In the genomic region with DNA sequence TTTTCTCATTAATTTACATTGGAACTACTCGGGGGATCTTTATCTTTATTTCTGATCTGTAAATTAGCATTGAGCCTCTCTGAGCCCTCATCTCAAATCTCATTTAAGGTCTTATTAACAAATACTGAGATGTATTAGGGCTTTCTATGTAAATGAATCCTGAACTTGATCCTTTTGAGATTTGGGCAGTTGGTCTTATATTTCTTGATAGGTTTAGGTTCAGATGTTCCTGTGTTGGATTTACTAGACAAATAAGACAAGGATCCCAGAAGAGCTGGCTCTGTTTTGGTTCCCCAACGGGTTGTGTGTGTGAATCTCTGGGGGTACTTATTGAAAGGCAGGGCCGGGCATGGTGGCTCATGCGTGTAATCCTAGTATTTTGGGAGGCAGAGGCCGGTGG, we compare ENCODE assay signal across 27 cellular contexts.
"Had no signal": no experiment of that assay in that cellular context is flagged by ENCODE, and none has a peak within 500 bp of the region (broad histone marks: within the 10 kb centered on the region; RNA-seq: fewer than 3 reads in every experiment).

No MANE protein-coding gene starts in this region.

- FAIRE-seq: urothelium cell line had no signal

- DNase-seq: stimulated activated CD4-positive, alpha-beta T cell treated with anti-CD3 and anti-CD28 coated beads, Interleukin-2, amount 100 ng/mL, for 48 hours; stimulated activated CD4-positive, alpha-beta T cell treated with anti-CD3 and anti-CD28 coated beads, Interleukin-4, amount 100 ng/mL, for 1 hour; stimulated activated CD4-positive, alpha-beta T cell treated with anti-CD3 and anti-CD28 coated beads, Interleukin-4, amount 100 ng/mL, for 24 hours; stimulated activated CD4-positive, alpha-beta T cell treated with anti-CD3 and anti-CD28 coated beads, Interleukin-4, amount 100 ng/mL, for 4 hours; stimulated activated CD8-positive, alpha-beta memory T cell treated with anti-CD3 and anti-CD28 coated beads, Interleukin-4, amount 100 ng/mL, for 48 hours; stimulated activated naive B cell treated with anti-CD40 and anti-IgM and Interleukin-4, amounts not matched to agents 10 μg/mL and 1 μg/mL and 100 μg/mL, for 72 hours; stimulated activated naive CD4-positive, alpha-beta T cell; stimulated activated naive CD4-positive, alpha-beta T cell treated with Interleukin-2 at 50 U/mL for 16 hours; stimulated activated naive CD8-positive, alpha-beta T cell treated with anti-CD3 and anti-CD28 coated beads, Interleukin-15, amount 100 ng/mL, for 72 hours; stimulated activated naive CD8-positive, alpha-beta T cell treated with anti-CD3 and anti-CD28 coated beads, Interleukin-15, Interleukin-2, amounts not matched to agents 100 U/mL and 50 U/mL, for 24 hours; stomach; substantia nigra; testis; thyroid gland; tibial artery; transverse colon; trophoblast cell; upper lobe of left lung; upper lobe of right lung; uterus had no signal

- H3K9me3 ChIP-seq: stomach, suprapubic skin, testis, thoracic aorta, thyroid gland, tibial artery, tibial nerve, transverse colon, upper lobe of left lung, upper lobe of right lung, uterus, vagina had no signal

- H3K4me1 ChIP-seq: stomach, suprapubic skin, testis, tibial artery, tibial nerve, transverse colon, upper lobe of right lung, uterus, vagina had no signal

- H3K4me3 ChIP-seq: stomach, suprapubic skin, testis, thoracic aorta, thyroid gland, tibial artery, tibial nerve, transverse colon, upper lobe of left lung, upper lobe of right lung, uterus, vagina had no signal

- H3K27ac ChIP-seq: stomach, suprapubic skin, testis, thoracic aorta, thyroid gland, tibial artery, tibial nerve, transverse colon, upper lobe of left lung, upper lobe of right lung, uterus, vagina had no signal

- H3K36me3 ChIP-seq: suprapubic skin, thoracic aorta, transverse colon, uterus, vagina had no signal

- H3K27me3 ChIP-seq: stomach, suprapubic skin, testis, thyroid gland, tibial artery, transverse colon, upper lobe of left lung, upper lobe of right lung, uterus, vagina had no signal

- ATAC-seq: stimulated activated effector memory CD8-positive, alpha-beta T cell treated with anti-CD3 and anti-CD28 coated beads, Interleukin-12 subunit alpha, Interleukin-12 subunit beta, amount 100 ng/mL, for 72 hours; stimulated activated memory B cell treated with anti-CD40 and anti-IgM and Interleukin-4, amounts not matched to agents 10 μg/mL and 1 μg/mL and 100 μg/mL, for 72 hours; stimulated activated naive B cell treated with anti-CD40 and anti-IgM and Interleukin-4, amounts not matched to agents 10 μg/mL and 1 μg/mL and 100 μg/mL, for 72 hours; stimulated activated naive CD8-positive, alpha-beta T cell treated with anti-CD3 and anti-CD28 coated beads, Interleukin-15, amount 100 ng/mL, for 72 hours; stimulated activated naive CD8-positive, alpha-beta T cell treated with anti-CD3 and anti-CD28 coated beads, Interleukin-15, Interleukin-2, amounts not matched to agents 100 U/mL and 50 U/mL, for 24 hours; upper lobe of right lung had no signal
